20 cellular contexts compared by ENCODE assay signal in genomic region chr18:24786027-24786426, GRCh38.
A peak's percentile ranks its signal among the peaks of the same experiment; 100 is the strongest.
DNase-seq lines count a peak whose midpoint lies in the region; TF ChIP-seq lines count a peak whose summit lies in the region.
"Had no signal": no experiment of that assay in that cellular context is flagged by ENCODE, and none has a peak within 500 bp of the region (broad histone marks: within the 10 kb centered on the region; RNA-seq: fewer than 3 reads in every experiment).

No MANE protein-coding gene starts in this region.

- CTCF ChIA-PET in mammary epithelial cell (lab: Charles Lee; ENCODE audit: low non-redundant PET) = no interaction called here

- intact Hi-C loops in mammary epithelial cell (cut with micrococcal nuclease) (no loop called here), breast epithelium (cut with DNase I; ENCODE audit: low total_unique reads) (no loop called here)

- no peaks in the 10 kb centered on the region for H4K20me1 ChIP-seq in mammary epithelial cell (ENCODE audit: insufficient read depth, low read length)
- no peaks in the 10 kb centered on the region for H4K20me1 ChIP-seq in neural cell (ENCODE audit: insufficient read depth)

- TF ChIP-seq POLR2A in breast epithelium (IDR thresholded peaks at IDR 0.05) = no peak

- no peak for TF ChIP-seq RAD21 in neural cell (conservative IDR thresholded peaks at IDR 0.05)

- no peaks in the 10 kb centered on the region for H3K27me3 ChIP-seq in mammary epithelial cell (ENCODE audit: insufficient read depth, low read length)
- H3K27me3 ChIP-seq in breast epithelium = no peaks in the 10 kb centered on the region
- H3K27me3 ChIP-seq in neural cell (ENCODE audit: insufficient read depth, low read depth, low read length) = no peaks in the 10 kb centered on the region
- H3K27me3 ChIP-seq: BE2C had no signal

- H3K79me2 ChIP-seq in mammary epithelial cell (ENCODE audit: insufficient read depth, low read length) = no peaks in the 10 kb centered on the region
- H3K79me2 ChIP-seq in neural cell (replicated peaks; ENCODE audit: insufficient read depth, low read length) = no peaks in the 10 kb centered on the region

- in situ Hi-C loops in mammary epithelial cell (cut with MboI; ENCODE audit: low sequenced_read_pairs in 2 of 2) (no loop called here), SK-MEL-5 (cut with HindIII; ENCODE audit: low pct_unique_long_range_greater_than_20kb, low sequenced_read_pairs) (no loop called here)

- BruUV-seq in mammary epithelial cell (replicated peaks; lab: Mats Ljungman, UMichigan) = no TSS peak

- TF ChIP-seq CTCF in mammary epithelial cell (conservative IDR thresholded peaks at IDR 0.05 in 1 of 2, IDR thresholded peaks at IDR 0.05 in 1 of 2; ENCODE audit: extremely low read depth in 1 of 2, insufficient read depth in 1 of 2, low read depth in 1 of 2, low read length in 2 of 2) = no peak
- no peak for TF ChIP-seq CTCF in breast epithelium (IDR thresholded peaks at IDR 0.05)
- no peak for TF ChIP-seq CTCF in neural cell (IDR thresholded peaks at IDR 0.05; ENCODE audit: poor library complexity, severe bottlenecking)

- H3F3A ChIP-seq in neural cell (ENCODE audit: insufficient read depth, low read length, poor library complexity, severe bottlenecking) = no peaks in the 10 kb centered on the region

- H3K4me2 ChIP-seq in mammary epithelial cell (ENCODE audit: insufficient read depth, low read depth, low read length) (no peak overlapping the region), neural cell (ENCODE audit: low read length) (no peak overlapping the region)

- H3K27ac ChIP-seq in mammary epithelial cell (ENCODE audit: insufficient read depth, low read depth, low read length) (no peak overlapping the region), breast epithelium (peak overlapping the region in 1 of 2 donors; percentile 46), neural cell (ENCODE audit: low read length) (peak overlapping the region; percentile 40)
- H3K27ac ChIP-seq: 22Rv1 had no signal

- WGBS in mammary epithelial cell (ENCODE audit: low coverage, missing lambda C conversion rate) = 11% methylated on average over 2 of the region's 2 CpGs

- no peaks in the 10 kb centered on the region for H3K9me2 ChIP-seq in neural cell (ENCODE audit: insufficient read depth, low read length)

- peak; percentile 68 for TF ChIP-seq EP300 in neural cell (conservative IDR thresholded peaks at IDR 0.05; ENCODE audit: poor library complexity, severe bottlenecking)

- H2AFZ ChIP-seq in mammary epithelial cell (ENCODE audit: low read depth, low read length) = no peak overlapping the region
- H2AFZ ChIP-seq in neural cell (ENCODE audit: low read depth, low read length) = no peak overlapping the region

- H3K9me3 ChIP-seq in mammary epithelial cell (replicated peaks; ENCODE audit: insufficient read depth, low read length) (no peaks in the 10 kb centered on the region), breast epithelium (no peaks in the 10 kb centered on the region), neural cell (ENCODE audit: low read length) (peaks cover 5% of the 10 kb centered on the region)
- H3K9me3 ChIP-seq: BE2C had no signal

- H3K4me1 ChIP-seq in mammary epithelial cell (ENCODE audit: insufficient read depth, low read length) = no peaks in the 10 kb centered on the region
- no peaks in the 10 kb centered on the region for H3K4me1 ChIP-seq in breast epithelium
- H3K4me1 ChIP-seq: BE2C had no signal

- no peak overlapping the region for H3K4me3 ChIP-seq in mammary epithelial cell (replicated peaks in 1 of 3; ENCODE audit: insufficient read depth in 1 of 3, low read depth in 2 of 3, low read length in 3 of 3)
- H3K4me3 ChIP-seq in breast epithelium = no peak overlapping the region
- H3K4me3 ChIP-seq in neural cell (ENCODE audit: low read length) = no peak overlapping the region
- H3K4me3 ChIP-seq: K562 had no signal

- H3K9ac ChIP-seq in mammary epithelial cell (ENCODE audit: insufficient read depth, low read length) (no peak overlapping the region), neural cell (ENCODE audit: low read length) (no peak overlapping the region)

- DNase-seq in mammary epithelial cell (peak; percentile 22), breast epithelium (ENCODE audit: low spot score in 2 of 2) (no peak), SK-MEL-5 (ENCODE audit: low read depth, low spot score) (peak; percentile 32), DMS 273 treated with DMSO at 0.1 percent for 48 hours (lab: John Stamatoyannopoulos, UW) (no peak), DMS114 treated with DMSO at 0.1 percent for 48 hours (lab: John Stamatoyannopoulos, UW; ENCODE audit: unreplicated experiment) (no peak), COR-L47 (lab: John Stamatoyannopoulos, UW) (no peak), GOT3 (lab: John Stamatoyannopoulos, UW) (no peak)
- DNase-seq: ACHN, BE2C, DMS79 treated with DMSO at 0.1 percent for 48 hours, H7, Kasumi-1, NCI-H1105 treated with DMSO at 0.1 percent for 48 hours, NCI-H146, NCI-H1930, NCI-H774, SIG-M5 had no signal

- dilution Hi-C loops in mammary epithelial cell (cut with HindIII; ENCODE audit: low sequenced_read_pairs) = no loop called here

- H3K36me3 ChIP-seq in mammary epithelial cell (ENCODE audit: insufficient read depth, low read length) (no peaks in the 10 kb centered on the region), breast epithelium (no peaks in the 10 kb centered on the region), neural cell (ENCODE audit: insufficient read depth, low read length) (no peaks in the 10 kb centered on the region)
- H3K36me3 ChIP-seq: BE2C had no signal

TF ChIP-seq in neural cell, 6 proteins besides CTCF, POLR2A, EP300 and RAD21:
- TF ChIP-seq EZH2 (IDR thresholded peaks at IDR 0.05; ENCODE audit: borderline replicate concordance, insufficient read depth, low read length, poor library complexity, severe bottlenecking) (no peak), SMC3 (conservative IDR thresholded peaks at IDR 0.05; ENCODE audit: poor library complexity) (no peak), MXI1 (conservative IDR thresholded peaks at IDR 0.05; ENCODE audit: poor library complexity, severe bottlenecking) (no peak), TAF1 (IDR thresholded peaks at IDR 0.05; ENCODE audit: low read depth) (no peak), REST (IDR thresholded peaks at IDR 0.05; ENCODE audit: borderline replicate concordance) (peak; percentile 94), POLR2AphosphoS5 (IDR thresholded peaks at IDR 0.05) (peak; percentile 61)

Comparison
In these comparisons a context has a peak if more than half of its experiments do, and no peak if none do; other contexts are left out.
1. DNase-seq: peak in mammary epithelial cell (single experiment) and SK-MEL-5 (single experiment); none in breast epithelium (0 of 2), DMS 273 treated with DMSO at 0.1 percent for 48 hours (single experiment), DMS114 treated with DMSO at 0.1 percent for 48 hours (single experiment), COR-L47 (single experiment) and GOT3 (single experiment).